ENCODE assay signal across 9 cellular contexts in the genomic region with DNA sequence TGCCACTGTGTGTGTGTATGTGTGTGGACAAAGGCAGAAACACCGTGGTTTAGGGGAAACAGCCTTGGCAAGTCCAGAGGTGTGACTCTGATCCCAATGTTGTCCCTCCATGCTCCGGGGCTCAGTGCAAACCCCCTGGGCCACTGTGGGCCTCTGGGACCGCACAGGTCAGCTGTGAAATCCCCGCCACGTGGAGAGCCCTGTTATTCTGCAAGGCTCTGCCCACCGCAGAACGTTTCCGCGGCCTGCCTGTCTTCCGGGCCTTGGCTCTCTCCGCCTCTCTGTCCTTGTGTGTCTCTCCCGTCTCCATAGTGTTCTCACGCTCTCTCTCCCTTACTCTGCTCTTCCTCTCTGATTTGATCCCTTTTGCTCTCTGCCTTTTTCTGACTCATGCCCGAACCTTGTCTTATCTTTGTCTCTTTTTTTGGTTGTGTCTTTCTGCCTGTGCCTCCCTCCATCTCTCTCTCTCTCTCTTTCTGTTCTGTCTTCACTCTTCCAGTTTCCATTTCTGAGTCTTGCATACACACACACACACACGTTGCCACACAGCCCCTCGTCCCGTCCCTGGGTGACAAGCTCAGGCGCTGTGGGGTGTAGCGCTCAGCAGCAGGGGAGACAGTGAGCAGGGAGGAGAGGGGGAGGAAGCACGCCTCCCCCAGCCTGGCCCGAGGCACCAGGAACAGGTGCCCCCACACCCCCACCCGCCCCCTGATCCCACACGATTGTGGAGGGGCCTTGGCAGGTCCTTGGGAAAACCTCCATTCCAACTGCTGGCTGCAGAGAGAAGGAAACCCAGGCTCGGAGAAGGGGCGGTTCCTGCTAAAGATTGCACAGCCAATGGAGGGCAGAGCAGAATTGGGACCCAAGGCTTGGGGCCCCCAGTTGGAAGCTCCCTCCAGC. TPM values are rescaled to one million over a fixed set of nuclear protein-coding genes. Genes with fewer than 3 reads are reported as not detected.
DNase-seq lines count a peak whose midpoint lies in the region; ATAC-seq and TF ChIP-seq lines count a peak whose summit lies in the region.
"Had no signal": no experiment of that assay in that cellular context is flagged by ENCODE, and none has a peak within 500 bp of the region (broad histone marks: within the 10 kb centered on the region; RNA-seq: fewer than 3 reads in every experiment).

No MANE protein-coding gene starts in this region.

- no peak overlapping the region for H2BK15ac ChIP-seq in H9 (ENCODE audit: low read depth, low read length)

- no peak overlapping the region for H3K18ac ChIP-seq in H9 (ENCODE audit: insufficient read length, low read depth, low read length)

- peak overlapping the region; percentile 12 to 36 for H3K4me3 Mint-ChIP-seq in H9
- H3K4me3 Mint-ChIP-seq in activated naive CD8-positive, alpha-beta T cell treated with anti-CD3 and anti-CD28 coated beads for 36 hours = peak overlapping the region; percentile 64

- peaks cover 12 to 14% of the 10 kb centered on the region in 2 experiments for H3K9me3 Mint-ChIP-seq in H9
- H3K9me3 Mint-ChIP-seq in activated naive CD8-positive, alpha-beta T cell treated with anti-CD3 and anti-CD28 coated beads for 36 hours = peaks cover 3% of the 10 kb centered on the region

- peaks cover 41 to 47% of the 10 kb centered on the region in 2 experiments for H3K4me1 Mint-ChIP-seq in H9
- peaks cover 12% of the 10 kb centered on the region for H3K4me1 Mint-ChIP-seq in activated naive CD8-positive, alpha-beta T cell treated with anti-CD3 and anti-CD28 coated beads for 36 hours

- no peak overlapping the region for H3K4me2 ChIP-seq in H9 (ENCODE audit: insufficient read depth, insufficient read length, low read length)

- H2AK5ac ChIP-seq in H9 (ENCODE audit: insufficient read length, low read length) = no peak overlapping the region

- TF ChIP-seq CTCF in AG10803 (conservative IDR thresholded peaks at IDR 0.05; ENCODE audit: low read length) (no peak), H9 (conservative IDR thresholded peaks at IDR 0.05) (no peak)

- no peaks in the 10 kb centered on the region for H4K20me1 ChIP-seq in H9 (ENCODE audit: control insufficient read depth, insufficient read depth, insufficient read length)

- peaks cover 43% of the 10 kb centered on the region for H3K27me3 Mint-ChIP-seq in H9 (ENCODE audit: low read depth)
- peaks cover 35% of the 10 kb centered on the region for H3K27me3 Mint-ChIP-seq in activated naive CD8-positive, alpha-beta T cell treated with anti-CD3 and anti-CD28 coated beads for 36 hours

- H2BK120ac ChIP-seq in H9 (ENCODE audit: low read depth, low read length, poor library complexity, severe bottlenecking) = no peak overlapping the region

- no peaks in the 10 kb centered on the region for H3K9me3 ChIP-seq in H9 (ENCODE audit: control insufficient read depth, low read depth, low read length)

- no peak overlapping the region for H3K23ac ChIP-seq in H9 (ENCODE audit: insufficient read length, low read depth, low read length)

- DNase-seq in AG10803 (ENCODE audit: low read depth) = peak; percentile 36
- no peak for DNase-seq in H9
- peak; percentile 65 for DNase-seq in activated naive CD8-positive, alpha-beta T cell treated with anti-CD3 and anti-CD28 coated beads for 36 hours
- peak; percentile 26 for DNase-seq in kidney tubule cell (ENCODE audit: low spot score)
- no peak for DNase-seq in iPS-NIHi11 (ENCODE audit: low spot score)
- DNase-seq in NCI-H510A (lab: John Stamatoyannopoulos, UW) = no peak
- DNase-seq in SKM-1 treated with dmso at 0.1 percent for 144 hours (lab: John Stamatoyannopoulos, UW; ENCODE audit: unreplicated experiment) = no peak

- no peak overlapping the region for H3K4me3 ChIP-seq in AG10803 (ENCODE audit: low read length)

- no peak for ATAC-seq in HG03439 (IDR thresholded peaks at IDR 0.05; ENCODE audit: unreplicated experiment)

- no peak overlapping the region for H2BK20ac ChIP-seq in H9 (ENCODE audit: low read depth, low read length, poor library complexity, severe bottlenecking)

- H3K9ac ChIP-seq in H9 (ENCODE audit: extremely low read depth, insufficient read length, low read length) = no peak overlapping the region

- peaks cover 14 to 35% (median 24%) of the 10 kb centered on the region in 3 experiments for H3K36me3 Mint-ChIP-seq in H9 (ENCODE audit: insufficient read depth in 1 of 3, low read depth in 3 of 3)
- peaks cover 4% of the 10 kb centered on the region for H3K36me3 Mint-ChIP-seq in activated naive CD8-positive, alpha-beta T cell treated with anti-CD3 and anti-CD28 coated beads for 36 hours

- no peaks in the 10 kb centered on the region for H3K79me2 ChIP-seq in H9 (ENCODE audit: insufficient read depth, low read length)

- peak overlapping the region in 2 of 3 experiments; percentile 41 to 86; a peak in 5 of 7 replicates for H3K27ac Mint-ChIP-seq in H9
- H3K27ac Mint-ChIP-seq in activated naive CD8-positive, alpha-beta T cell treated with anti-CD3 and anti-CD28 coated beads for 36 hours = peak overlapping the region; percentile 81

- peaks cover 5% of the 10 kb centered on the region; the same call in 1 of the 2 replicates for H3K4me1 ChIP-seq in H9 (ENCODE audit: insufficient read depth, low read length)

- H3K56ac ChIP-seq in H9 (ENCODE audit: insufficient read length, low read depth, low read length) = no peak overlapping the region

- H3T11ph ChIP-seq in H9 (ENCODE audit: low read length) = no peak overlapping the region

- peaks cover 12% of the 10 kb centered on the region; the same call in 1 of the 2 replicates for H3K27me3 ChIP-seq in H9 (ENCODE audit: insufficient read depth, low read length)

- H3K27ac ChIP-seq in H9 (ENCODE audit: insufficient read length, low read depth, low read length) = no peak overlapping the region

- peaks cover 15% of the 10 kb centered on the region for H3K23me2 ChIP-seq in H9 (ENCODE audit: insufficient read length, low read depth, low read length, poor library complexity, severe bottlenecking)

- H2BK5ac ChIP-seq in H9 (ENCODE audit: insufficient read length, low read length) = no peak overlapping the region

- H3K4ac ChIP-seq in H9 (ENCODE audit: low read depth, low read length) = no peak overlapping the region

- H4K5ac ChIP-seq in H9 (ENCODE audit: insufficient read length, low read depth, low read length) = no peak overlapping the region

- no peak overlapping the region for H2AFZ ChIP-seq in H9 (ENCODE audit: low read length)

- no peak overlapping the region for H3K14ac ChIP-seq in H9 (ENCODE audit: insufficient read depth, low read length)

- H4K91ac ChIP-seq in H9 (ENCODE audit: insufficient read length, low read depth, low read length) = no peak overlapping the region

- WGBS in H9 (ENCODE audit: extremely low coverage, insufficient read length, low lambda C conversion rate) = no CpG with 5 or more reads among the region's 25 CpGs

- H2BK12ac ChIP-seq in H9 (ENCODE audit: insufficient read length, low read depth, low read length) = no peak overlapping the region

- no peaks in the 10 kb centered on the region for H3K79me1 ChIP-seq in H9 (ENCODE audit: insufficient read depth, low read depth, low read length, poor library complexity, severe bottlenecking)

- no peak overlapping the region for H4K8ac ChIP-seq in H9 (replicated peaks; ENCODE audit: insufficient read length, low read depth, low read length)

RNA-seq across cellular contexts. Expression of gene TTYH1, which starts 3.0 kb away (rescaled TPM):
- total RNA-seq in H9 (2021) = 43.1 and 47.1 TPM in 2 replicates
- total RNA-seq in activated naive CD8-positive, alpha-beta T cell treated with anti-CD3 and anti-CD28 coated beads for 36 hours = 1 to 10 TPM in 1 of 2 experiments, under 1 TPM in 1; 0.98 to 1.8 TPM
- total RNA-seq: bronchial epithelial cell had no signal

RNA-seq across cellular contexts. Expression of gene LENG8, which starts 30.7 kb away (rescaled TPM):
- total RNA-seq in H9 (2021) = 133 and 148 TPM in 2 replicates
- total RNA-seq in activated naive CD8-positive, alpha-beta T cell treated with anti-CD3 and anti-CD28 coated beads for 36 hours = 100 to 1,000 TPM; 101 to 108 TPM

RNA-seq across cellular contexts. Expression of gene LENG9, which starts 45.3 kb away (rescaled TPM):
- 3.7 and 3.8 TPM in 2 replicates for total RNA-seq in H9 (2021)
- total RNA-seq in activated naive CD8-positive, alpha-beta T cell treated with anti-CD3 and anti-CD28 coated beads for 36 hours = 1 to 10 TPM; 4.3 to 4.9 TPM

RNA-seq across cellular contexts. Expression of gene LAIR1, which starts 53.5 kb away (rescaled TPM):
- not detected in 2 replicates for total RNA-seq in H9 (2021)
- total RNA-seq in activated naive CD8-positive, alpha-beta T cell treated with anti-CD3 and anti-CD28 coated beads for 36 hours = 10 to 100 TPM in 1 of 2 experiments, 1 to 10 TPM in 1; 9.0 to 10.1 TPM
- total RNA-seq: bronchial epithelial cell had no signal

RNA-seq across cellular contexts. Expression of gene CDC42EP5, which starts 54.8 kb away (rescaled TPM):
- total RNA-seq in H9 (2021) = 1.6 and 2.9 TPM in 2 replicates
- under 1 TPM in 1 of 2 experiments, not detected in 1; 0.34 TPM for total RNA-seq in activated naive CD8-positive, alpha-beta T cell treated with anti-CD3 and anti-CD28 coated beads for 36 hours

Comparison
In these comparisons a context has a peak if more than half of its experiments do, and no peak if none do; other contexts are left out.
1. DNase-seq: peak in AG10803 (single experiment), activated naive CD8-positive, alpha-beta T cell treated with anti-CD3 and anti-CD28 coated beads for 36 hours (single experiment) and kidney tubule cell (single experiment); none in H9 (single experiment), iPS-NIHi11 (single experiment), NCI-H510A (single experiment) and SKM-1 treated with dmso at 0.1 percent for 144 hours (single experiment).
2. RNA of gene TTYH1, which starts 3.0 kb away (total RNA-seq): 43.1 to 47.1 TPM in H9; 0.98 to 1.8 TPM in activated naive CD8-positive, alpha-beta T cell treated with anti-CD3 and anti-CD28 coated beads for 36 hours; every median in the first group is over 10 times any median in the second.